In genomic region chr6:119140471-119141165, GRCh38 we compare ENCODE assay signal across 24 cellular contexts.
"Had no signal": no experiment of that assay in that cellular context is flagged by ENCODE, and none has a peak within 500 bp of the region (broad histone marks: within the 10 kb centered on the region; RNA-seq: fewer than 3 reads in every experiment).

No MANE protein-coding gene starts in this region.

- ATAC-seq: activated CD4-positive, CD25-positive, alpha-beta regulatory T cell treated with anti-CD3 and anti-CD28 coated beads, Interleukin-2, amount 50 U/mL, for 24 hours; activated CD8-positive, alpha-beta T cell treated with anti-CD3 and anti-CD28 coated beads for 36 hours; activated naive CD8-positive, alpha-beta T cell treated with anti-CD3 and anti-CD28 coated beads, Interleukin-2, amount 50 U/mL, for 24 hours; body of pancreas; PC-3 had no signal

- H3K9me3 Mint-ChIP-seq: activated CD8-positive, alpha-beta T cell treated with anti-CD3 and anti-CD28 coated beads for 36 hours; activated naive CD4-positive, alpha-beta T cell treated with anti-CD3 and anti-CD28 coated beads, Interleukin-2, amount 50 U/mL, for 24 hours; activated naive CD8-positive, alpha-beta T cell treated with anti-CD3 and anti-CD28 coated beads, Interleukin-2, amount 50 U/mL, for 24 hours; central memory CD8-positive, alpha-beta T cell; T-helper 1 cell treated with Interleukin-12 subunit alpha and Interleukin-12 subunit beta and Interleukin-4 antibody, amounts not matched to agents 30 μg/mL and 1 μg/mL, for 36 hours had no signal

- H3K4me1 Mint-ChIP-seq: central memory CD8-positive, alpha-beta T cell had no signal

- H3K27me3 ChIP-seq: ascending aorta, body of pancreas, SJSA1 had no signal

- H3K36me3 Mint-ChIP-seq: activated naive CD4-positive, alpha-beta T cell treated with anti-CD3 and anti-CD28 coated beads, Interleukin-2, amount 50 U/mL, for 24 hours had no signal

- H3K27ac Mint-ChIP-seq: activated CD8-positive, alpha-beta T cell treated with anti-CD3 and anti-CD28 coated beads for 36 hours; activated naive CD4-positive, alpha-beta T cell treated with anti-CD3 and anti-CD28 coated beads, Interleukin-2, amount 50 U/mL, for 24 hours; activated naive CD8-positive, alpha-beta T cell treated with anti-CD3 and anti-CD28 coated beads, Interleukin-2, amount 50 U/mL, for 24 hours had no signal

- H3K36me3 ChIP-seq: ascending aorta, SJSA1 had no signal

- H3K27ac ChIP-seq: ascending aorta, body of pancreas, SJSA1 had no signal

- DNase-seq: activated CD4-positive, alpha-beta T cell treated with anti-CD3 and anti-CD28 coated beads for 4 hours; activated CD8-positive, alpha-beta memory T cell treated with anti-CD3 and anti-CD28 coated beads, Interleukin-2, amount 50 U/mL, for 4 hours; activated CD8-positive, alpha-beta T cell treated with anti-CD3 and anti-CD28 coated beads for 36 hours; activated naive CD4-positive, alpha-beta T cell; activated naive CD8-positive, alpha-beta T cell treated with anti-CD3 and anti-CD28 coated beads, Interleukin-2, amount 50 U/mL, for 24 hours; amniotic stem cell; body of pancreas; KG1; NCI-H1092; NCI-H1417; NCI-H1694; NCI-H2029; NCI-H2107; NCI-H2171 treated with DMSO at 0.1 percent for 48 hours; NCI-H226; NCI-H526 treated with DMSO at 0.1 percent for 48 hours; PC-3; SHP77 had no signal

- H3K9me3 ChIP-seq: ascending aorta, body of pancreas, SJSA1 had no signal

- H3K4me3 Mint-ChIP-seq: activated CD8-positive, alpha-beta T cell treated with anti-CD3 and anti-CD28 coated beads for 36 hours; activated naive CD4-positive, alpha-beta T cell treated with anti-CD3 and anti-CD28 coated beads, Interleukin-2, amount 50 U/mL, for 24 hours; activated naive CD8-positive, alpha-beta T cell treated with anti-CD3 and anti-CD28 coated beads, Interleukin-2, amount 50 U/mL, for 24 hours; central memory CD8-positive, alpha-beta T cell; T-helper 1 cell treated with Interleukin-12 subunit alpha and Interleukin-12 subunit beta and Interleukin-4 antibody, amounts not matched to agents 30 μg/mL and 1 μg/mL, for 36 hours had no signal

- H3K27me3 Mint-ChIP-seq: activated naive CD4-positive, alpha-beta T cell treated with anti-CD3 and anti-CD28 coated beads, Interleukin-2, amount 50 U/mL, for 24 hours; activated naive CD8-positive, alpha-beta T cell treated with anti-CD3 and anti-CD28 coated beads, Interleukin-2, amount 50 U/mL, for 24 hours had no signal

- H3K4me1 ChIP-seq: SJSA1 had no signal

- H3K4me3 ChIP-seq: ascending aorta, body of pancreas, SJSA1 had no signal
